In the genomic region with DNA sequence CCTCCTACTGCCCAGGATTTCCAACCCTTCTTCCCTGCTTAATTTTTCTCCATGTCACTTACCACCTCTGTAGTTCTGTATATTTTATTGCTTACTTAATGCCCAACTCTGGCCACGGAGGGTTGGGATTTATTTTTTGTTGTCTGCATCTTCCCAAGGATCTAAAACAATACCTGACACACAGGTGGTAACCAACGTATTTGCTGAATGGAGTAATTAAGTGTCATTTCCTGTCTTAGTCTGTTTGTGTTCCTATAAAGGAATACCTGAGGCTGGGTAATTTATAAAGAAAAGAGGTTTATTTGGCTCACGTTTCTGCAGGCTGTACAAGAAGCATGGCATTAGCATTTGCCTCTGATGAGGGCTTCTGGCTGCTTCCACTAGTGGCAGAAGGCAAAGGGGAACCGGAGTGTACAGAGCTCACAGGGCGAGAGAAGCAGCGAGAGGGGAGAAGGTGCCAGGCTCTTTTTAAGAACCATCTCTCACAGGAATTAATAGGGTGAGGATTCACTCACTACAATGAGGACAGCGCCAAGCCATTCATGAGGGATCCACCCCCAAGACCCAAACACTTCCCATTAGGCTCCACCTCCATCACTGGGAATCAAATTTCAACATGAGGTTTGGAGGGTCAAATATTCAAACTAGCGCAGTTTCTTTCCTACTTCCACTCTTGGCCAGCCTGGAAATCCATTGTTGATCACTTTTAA, we compare ENCODE assay signal across 14 cellular contexts. TPM values are rescaled to one million over a fixed set of nuclear protein-coding genes. Genes with fewer than 3 reads are reported as not detected.
DNase-seq lines count a peak whose midpoint lies in the region; ATAC-seq, FAIRE-seq and TF ChIP-seq lines count a peak whose summit lies in the region.
"Had no signal": no experiment of that assay in that cellular context is flagged by ENCODE, and none has a peak within 500 bp of the region (broad histone marks: within the 10 kb centered on the region; RNA-seq: fewer than 3 reads in every experiment).

No MANE protein-coding gene starts in this region.

- H4K5ac ChIP-seq in H1 (ENCODE audit: insufficient read length, low read depth, low read length): no peak overlapping the region

- DNase-seq in HCT116 (ENCODE audit: low read depth, low spot score) (no peak), NCI-H82 treated with DMSO at 0.1 percent for 48 hours (lab: John Stamatoyannopoulos, UW; ENCODE audit: unreplicated experiment) (peak; percentile 41), H1 (ENCODE audit: low read depth in 1 of 2, low spot score in 2 of 2) (no peak), T-helper 17 cell (no peak), GM19238 (ENCODE audit: insufficient read length, low spot score) (no peak)
- no peak for DNase-seq in naive thymus-derived CD4-positive, alpha-beta T cell
- DNase-seq: effector CD8-positive, alpha-beta T cell; NCI-H226; SK-N-SH; stimulated activated CD4-positive, alpha-beta T cell treated with anti-CD3 and anti-CD28 coated beads, Interleukin-4, amount 100 ng/mL, for 1 hour had no signal

- no peak overlapping the region for H2BK5ac ChIP-seq in H1 (ENCODE audit: low read depth, low read length)

- H3K9ac ChIP-seq in HCT116 (ENCODE audit: low read length) (no peak overlapping the region), H1 (replicated peaks in 1 of 4; ENCODE audit: extremely low read depth in 1 of 4, low read depth in 3 of 4, low read length in 3 of 4) (no peak overlapping the region), parathyroid adenoma (no peak overlapping the region)
- H3K9ac ChIP-seq: SK-N-SH had no signal

- H4K91ac ChIP-seq in H1 (replicated peaks; ENCODE audit: insufficient read length, low read length): no peak overlapping the region

- no peaks in the 10 kb centered on the region for H3K79me1 ChIP-seq in H1 (ENCODE audit: low read depth, low read length)

- H3K9me3 Mint-ChIP-seq in naive thymus-derived CD4-positive, alpha-beta T cell: peaks cover 0 to 2% (median 0%) of the 10 kb centered on the region in 11 donors
- H3K9me3 Mint-ChIP-seq: natural killer cell treated with Interleukin-12 subunit alpha and Interleukin-12 subunit beta and Interleukin-15 and Interleukin-18, amount 100 ng/mL, for 72 hours had no signal

- H3K27ac Mint-ChIP-seq in naive thymus-derived CD4-positive, alpha-beta T cell: no peak overlapping the region
- H3K27ac Mint-ChIP-seq in T-helper 17 cell: no peak overlapping the region
- H3K27ac Mint-ChIP-seq: natural killer cell treated with Interleukin-12 subunit alpha and Interleukin-12 subunit beta and Interleukin-15 and Interleukin-18, amount 100 ng/mL, for 72 hours had no signal

- H2BK20ac ChIP-seq in H1 (ENCODE audit: low read length): no peak overlapping the region

- no peak overlapping the region for H3K14ac ChIP-seq in H1 (ENCODE audit: insufficient read length)

- H3K4me1 Mint-ChIP-seq in naive thymus-derived CD4-positive, alpha-beta T cell: peaks cover 20 to 38% (median 30%) of the 10 kb centered on the region in 7 donors
- H3K4me1 Mint-ChIP-seq in T-helper 17 cell: peaks cover 48% of the 10 kb centered on the region

- H3K36me3 Mint-ChIP-seq in naive thymus-derived CD4-positive, alpha-beta T cell: peaks cover 0 to 35% (median 5%) of the 10 kb centered on the region in 5 donors
- peaks cover 9% of the 10 kb centered on the region for H3K36me3 Mint-ChIP-seq in T-helper 17 cell (ENCODE audit: low read depth)

- H3K9me2 ChIP-seq in HCT116 (ENCODE audit: insufficient read depth): no peaks in the 10 kb centered on the region
- H3K9me2 ChIP-seq: SK-N-SH had no signal

- CTCF ChIA-PET in HCT116 (lab: Charles Lee) (interaction anchor here (1.0 kb wide), 1 partner anchor 49 kb away, joined by 3 read pairs; no protein-coding TSS in a partner anchor), H1 (lab: Charles Lee; ENCODE audit: partially characterized antibody) (interaction anchor here (0.7 to 4.0 kb wide), 5 partner anchors 21 to 72 kb away, joined by 3 to 24 read pairs (median 4); no protein-coding TSS in a partner anchor)
- CTCF ChIA-PET in naive thymus-derived CD4-positive, alpha-beta T cell (lab: Charles Lee): interaction anchor here (0.8 to 1.5 kb wide), 2 partner anchors 45 to 49 kb away, joined by 3 to 6 read pairs; partner anchors contain the start of gene ERN1

- H3K4me1 ChIP-seq in HCT116 (ENCODE audit: control insufficient read depth in 1 of 2, insufficient read depth in 2 of 2, low read length in 2 of 2) (peaks cover 34 to 61% of the 10 kb centered on the region in 2 experiments), H1 (replicated peaks in 1 of 4; ENCODE audit: control insufficient read depth in 3 of 4, insufficient read depth in 4 of 4, low read length in 3 of 4) (peaks cover 0 to 7% (median 0%) of the 10 kb centered on the region in 4 experiments; a peak in 2 of 7 replicates), parathyroid adenoma (peaks cover 26% of the 10 kb centered on the region)
- H3K4me1 ChIP-seq in naive thymus-derived CD4-positive, alpha-beta T cell (ENCODE audit: control insufficient read depth in 2 of 2, insufficient read depth in 2 of 2, low read length in 2 of 2): peaks cover 60 to 73% of the 10 kb centered on the region in 2 donors

- H2BK15ac ChIP-seq in H1 (ENCODE audit: low read length): no peak overlapping the region

- intact Hi-C loops in HCT116 (cut with micrococcal nuclease): no loop called here
- intact Hi-C loops in naive thymus-derived CD4-positive, alpha-beta T cell (cut with micrococcal nuclease): no loop called here

- RAD21 ChIA-PET in HCT116 (lab: Charles Lee; ENCODE audit: low non-redundant PET in 1 of 2, low total read pairs in 2 of 2, uncharacterized antibody in 2 of 2, unreplicated experiment in 2 of 2): interaction anchor here in 1 of 2 experiments (1.1 kb wide), 1 partner anchor 48 kb away, joined by 3 read pairs; no protein-coding TSS in a partner anchor

- TF ChIP-seq EP300 in H1 (IDR thresholded peaks at IDR 0.05; ENCODE audit: borderline replicate concordance in 1 of 2, low read depth in 2 of 2, low read length in 2 of 2): no peak

- FAIRE-seq in H1 (lab: Jason Lieb, UNC): no peak
- FAIRE-seq: HTR-8/SVneo had no signal

- TF ChIP-seq POLR2A in HCT116 (IDR thresholded peaks at IDR 0.05; ENCODE audit: borderline replicate concordance, extremely low read depth, insufficient read depth, insufficient read length) (no peak), H1 (IDR thresholded peaks at IDR 0.05; ENCODE audit: control extremely low read depth in 1 of 2, low read depth in 2 of 2, low read length in 2 of 2) (no peak)

- no peak overlapping the region for H3K4me3 ChIP-seq in HCT116 (replicated peaks in 1 of 2; ENCODE audit: low read depth in 1 of 2, low read length in 2 of 2)
- H3K4me3 ChIP-seq in H1 (ENCODE audit: extremely low read depth in 1 of 4, insufficient read depth in 2 of 4, low read depth in 3 of 4, low read length in 4 of 4): no peak overlapping the region
- no peak overlapping the region for H3K4me3 ChIP-seq in parathyroid adenoma (ENCODE audit: low read depth, low read length)
- no peak overlapping the region for H3K4me3 ChIP-seq in naive thymus-derived CD4-positive, alpha-beta T cell (ENCODE audit: low read length)

- H3K27me3 Mint-ChIP-seq in naive thymus-derived CD4-positive, alpha-beta T cell: no peaks in the 10 kb centered on the region
- H3K27me3 Mint-ChIP-seq in T-helper 17 cell: no peaks in the 10 kb centered on the region
- H3K27me3 Mint-ChIP-seq: natural killer cell treated with Interleukin-12 subunit alpha and Interleukin-12 subunit beta and Interleukin-15 and Interleukin-18, amount 100 ng/mL, for 72 hours had no signal

- no peaks in the 10 kb centered on the region for H4K20me1 ChIP-seq in HCT116 (ENCODE audit: insufficient read depth)
- no peaks in the 10 kb centered on the region for H4K20me1 ChIP-seq in H1 (replicated peaks in 1 of 2; ENCODE audit: control insufficient read depth in 1 of 2, insufficient read depth in 2 of 2, low read length in 2 of 2)

- H3K27me3 ChIP-seq in HCT116 (ENCODE audit: insufficient read depth, low read length) (no peaks in the 10 kb centered on the region), H1 (replicated peaks in 1 of 4; ENCODE audit: control insufficient read depth in 3 of 4, extremely low read depth in 1 of 4, insufficient read depth in 3 of 4, low read length in 3 of 4) (no peaks in the 10 kb centered on the region; a peak in 1 of 7 replicates), parathyroid adenoma (ENCODE audit: control insufficient read depth, insufficient read depth, low read length) (no peaks in the 10 kb centered on the region)
- no peaks in the 10 kb centered on the region for H3K27me3 ChIP-seq in naive thymus-derived CD4-positive, alpha-beta T cell (ENCODE audit: control insufficient read depth in 2 of 2, insufficient read depth in 2 of 2, low read length in 2 of 2)

- H3K4me3 Mint-ChIP-seq in naive thymus-derived CD4-positive, alpha-beta T cell: no peak overlapping the region
- H3K4me3 Mint-ChIP-seq in T-helper 17 cell: no peak overlapping the region
- H3K4me3 Mint-ChIP-seq: natural killer cell treated with Interleukin-12 subunit alpha and Interleukin-12 subunit beta and Interleukin-15 and Interleukin-18, amount 100 ng/mL, for 72 hours had no signal

- H3K56ac ChIP-seq in H1 (replicated peaks; ENCODE audit: insufficient read length, low read depth, low read length): no peak overlapping the region

- no peak for TF ChIP-seq RAD21 in HCT116 (IDR thresholded peaks at IDR 0.05; ENCODE audit: low read depth)
- TF ChIP-seq RAD21 in H1 (IDR thresholded peaks at IDR 0.05 in 1 of 2, conservative IDR thresholded peaks at IDR 0.05 in 1 of 2; ENCODE audit: low read depth in 2 of 2, low read length in 2 of 2): no peak

- H3K23ac ChIP-seq in H1 (ENCODE audit: insufficient read length): no peak overlapping the region

- H3K18ac ChIP-seq in H1 (ENCODE audit: extremely low read depth, low read length): no peak overlapping the region

- ATAC-seq in HCT116: no peak
- ATAC-seq in naive thymus-derived CD4-positive, alpha-beta T cell: no peak
- ATAC-seq in GM21360 (IDR thresholded peaks at IDR 0.05; ENCODE audit: unreplicated experiment): no peak
- no peak for ATAC-seq in T-helper 17 cell

- H3K9me3 ChIP-seq in HCT116 (ENCODE audit: control insufficient read depth in 1 of 2, insufficient read depth in 1 of 2, low read depth in 1 of 2, low read length in 2 of 2) (no peaks in the 10 kb centered on the region), H1 (ENCODE audit: insufficient read depth in 2 of 2, low read depth in 1 of 2, low read length in 1 of 2) (no peaks in the 10 kb centered on the region), parathyroid adenoma (ENCODE audit: control insufficient read depth, low read length) (no peaks in the 10 kb centered on the region), T-helper 17 cell (ENCODE audit: control insufficient read depth, low read length, poor library complexity, severe bottlenecking) (no peaks in the 10 kb centered on the region)
- no peaks in the 10 kb centered on the region for H3K9me3 ChIP-seq in naive thymus-derived CD4-positive, alpha-beta T cell (ENCODE audit: control insufficient read depth in 2 of 3, low read length in 3 of 3)
- H3K9me3 ChIP-seq: SK-N-SH had no signal

- no peaks in the 10 kb centered on the region for H3K23me2 ChIP-seq in H1 (ENCODE audit: low read depth, low read length)

- H2AFZ ChIP-seq in HCT116 (ENCODE audit: low read depth, low read length, poor library complexity, severe bottlenecking): no peak overlapping the region
- H2AFZ ChIP-seq in H1 (ENCODE audit: low read length): peak overlapping the region; percentile 78; the same call in 1 of the 2 replicates
- peak overlapping the region; percentile 28 for H2AFZ ChIP-seq in parathyroid adenoma

- H3K79me2 ChIP-seq in HCT116 (ENCODE audit: insufficient read depth, low read length) (no peaks in the 10 kb centered on the region), H1 (ENCODE audit: control insufficient read depth in 1 of 2, insufficient read depth in 2 of 2, low read length in 2 of 2) (no peaks in the 10 kb centered on the region), parathyroid adenoma (peaks cover 20% of the 10 kb centered on the region)

- POLR2A ChIA-PET in HCT116 (lab: Charles Lee) (interaction anchor here (1.1 kb wide), 1 partner anchor 11 kb away, joined by 4 read pairs; no protein-coding TSS in a partner anchor), H1 (lab: Charles Lee; ENCODE audit: partially characterized antibody) (interaction anchor here (0.7 to 3.7 kb wide), 2 partner anchors 21 to 61 kb away, joined by 4 to 17 read pairs; no protein-coding TSS in a partner anchor)
- POLR2A ChIA-PET in naive thymus-derived CD4-positive, alpha-beta T cell (lab: Charles Lee): interaction anchor here (0.8 to 1.0 kb wide), 4 partner anchors 36 to 60 kb away, joined by 3 to 5 read pairs (median 3); no protein-coding TSS in a partner anchor

- H3K27ac ChIP-seq in HCT116 (ENCODE audit: low read depth, low read length) (no peak overlapping the region), H1 (ENCODE audit: low read depth, low read length) (no peak overlapping the region), parathyroid adenoma (no peak overlapping the region)
- H3K27ac ChIP-seq in naive thymus-derived CD4-positive, alpha-beta T cell (ENCODE audit: low read depth, low read length): no peak overlapping the region

- H2BK12ac ChIP-seq in H1 (ENCODE audit: low read depth, low read length): no peak overlapping the region

- H2BK120ac ChIP-seq in H1 (replicated peaks; ENCODE audit: low read depth, low read length): no peak overlapping the region

- H4K8ac ChIP-seq in H1 (ENCODE audit: extremely low read depth, insufficient read depth, low read length): no peak overlapping the region

- H3K4me2 ChIP-seq in HCT116 (ENCODE audit: low read length) (peak overlapping the region; percentile 5; the same call in 1 of the 2 replicates), H1 (ENCODE audit: insufficient read depth in 1 of 2, low read depth in 2 of 2, low read length in 2 of 2) (no peak overlapping the region; a peak in 1 of 4 replicates), parathyroid adenoma (ENCODE audit: low read length) (no peak overlapping the region)
- H3K4me2 ChIP-seq: SK-N-SH had no signal

- TF ChIP-seq CTCF in HCT116 (IDR thresholded peaks at IDR 0.05 in 2 of 3, conservative IDR thresholded peaks at IDR 0.05 in 1 of 3; ENCODE audit: borderline replicate concordance in 1 of 3, insufficient read depth in 1 of 3, low read depth in 2 of 3, low read length in 2 of 3) (no peak), H1 (IDR thresholded peaks at IDR 0.05; ENCODE audit: control extremely low read depth in 1 of 3, insufficient read depth in 1 of 3, low read depth in 1 of 3, low read length in 3 of 3) (no peak), parathyroid adenoma (IDR thresholded peaks at IDR 0.05) (no peak)

- H3K36me3 ChIP-seq in HCT116 (ENCODE audit: control insufficient read depth in 1 of 2, insufficient read depth in 2 of 2, low read length in 2 of 2) (no peaks in the 10 kb centered on the region), H1 (ENCODE audit: control insufficient read depth in 2 of 4, insufficient read depth in 4 of 4, low read length in 3 of 4) (no peaks in the 10 kb centered on the region), parathyroid adenoma (ENCODE audit: control insufficient read depth, insufficient read depth, low read length) (no peaks in the 10 kb centered on the region)
- no peaks in the 10 kb centered on the region for H3K36me3 ChIP-seq in naive thymus-derived CD4-positive, alpha-beta T cell (ENCODE audit: control insufficient read depth in 2 of 3, insufficient read depth in 3 of 3, low read length in 3 of 3)

- BruUV-seq in HCT116 (replicated peaks; lab: Mats Ljungman, UMichigan): no TSS peak

- no peak overlapping the region for H3K4ac ChIP-seq in H1 (replicated peaks; ENCODE audit: insufficient read length, low read depth, low read length)

- WGBS in H1 (ENCODE audit: extremely low coverage in 1 of 2, insufficient coverage in 1 of 2, insufficient read length in 1 of 2, insufficient replicate concordance in 2 of 2, low coverage in 1 of 2, low lambda C conversion rate in 2 of 2, missing lambda C conversion rate in 1 of 2), 2 experiments: 82% methylated on average over 8 of the region's 8 CpGs; no CpG with 5 or more reads in 1 of the 2 experiments

- H2AK5ac ChIP-seq in H1 (ENCODE audit: low read depth, low read length): no peak overlapping the region

RNA-seq across cellular contexts. Expression of gene ERN1, which starts 44.8 kb away (rescaled TPM):
- total RNA-seq in HCT116 (2021; ENCODE audit: unreplicated experiment) (28.2 TPM), T-helper 17 cell (100 to 1,000 TPM; 185 to 196 TPM)
- polyA plus RNA-seq in HCT116 (2012): 10.8 and 11.2 TPM in 2 replicates
- 3.9 and 5.7 TPM in 2 replicates for total RNA-seq in H1 (2021; fragmentation: NEBNext Ultra II Directional; extraction: Animal tissue kit (Norgen Biotek cat#: 25700))
- polyA plus RNA-seq in H1 (2011; rRNA removed): 1.8 and 2.1 TPM in 2 replicates
- polyA plus RNA-seq in H1 (2011; cell fraction: cytosol; rRNA removed): 2.2 TPM
- polyA plus RNA-seq in H1 (2011; cell fraction: nucleus; rRNA removed): 2.2 TPM
- 1.7 to 2.5 TPM (median 2.0 TPM) in 4 replicates for polyA plus RNA-seq in H1 (2012, experiment 1 of 2)
- 0.98 TPM for polyA plus RNA-seq in H1 (2012, experiment 2 of 2)
- polyA plus RNA-seq in H1 (2013, experiment 1 of 2): 2.9 TPM
- 3.4 TPM for polyA plus RNA-seq in H1 (2013, experiment 2 of 2)
- 4.3 and 5.5 TPM in 2 replicates for polyA minus RNA-seq in H1 (2011; rRNA and poly(A)+ RNA removed)
- polyA minus RNA-seq in H1 (2011; cell fraction: cytosol; rRNA and poly(A)+ RNA removed): 2.8 TPM
- 9.1 TPM for polyA minus RNA-seq in H1 (2011; cell fraction: nucleus; rRNA and poly(A)+ RNA removed)
- total RNA-seq in naive thymus-derived CD4-positive, alpha-beta T cell: 100 to 1,000 TPM in 1 of 5 experiments, 10 to 100 TPM in 4; 52.6 to 110 (median 62.9) TPM
- 10 to 100 TPM; 15.7 to 19.7 TPM for polyA plus RNA-seq in naive thymus-derived CD4-positive, alpha-beta T cell
